ENCODE assay signal across 26 cellular contexts in the genomic region with DNA sequence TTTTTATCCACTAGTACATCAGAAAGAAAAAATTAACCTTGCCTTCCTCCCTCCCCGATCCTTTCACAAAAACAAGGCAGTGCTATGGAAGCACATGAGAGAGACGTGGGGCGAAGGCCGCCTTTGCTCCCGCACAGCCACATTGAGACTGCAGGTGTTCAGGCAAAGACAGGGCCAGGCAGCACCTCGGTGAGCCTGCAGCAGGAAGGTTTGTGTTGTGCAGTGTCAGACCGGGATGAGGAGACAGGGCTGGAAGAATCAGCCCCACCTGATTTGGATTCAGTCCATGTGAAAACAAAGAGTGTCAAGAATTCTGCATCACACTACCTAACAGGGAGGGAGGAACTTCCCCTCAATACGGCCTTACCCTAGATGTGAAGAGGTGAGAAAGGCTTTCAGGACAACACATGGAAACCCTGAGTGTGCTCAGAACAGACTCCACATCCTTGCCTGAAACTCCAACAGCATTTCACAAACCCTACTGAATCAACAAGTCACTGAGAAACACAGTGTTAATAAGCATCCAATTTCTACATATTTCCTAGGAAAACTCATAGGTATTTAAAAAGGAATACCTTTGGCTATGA. TPM values are rescaled to one million over a fixed set of nuclear protein-coding genes. Genes with fewer than 3 reads are reported as not detected.
DNase-seq lines count a peak whose midpoint lies in the region; ATAC-seq and TF ChIP-seq lines count a peak whose summit lies in the region.
"Had no signal": no experiment of that assay in that cellular context is flagged by ENCODE, and none has a peak within 500 bp of the region (broad histone marks: within the 10 kb centered on the region; RNA-seq: fewer than 3 reads in every experiment).

No MANE protein-coding gene starts in this region.

- no peak for TF ChIP-seq POLR2A in sigmoid colon (IDR thresholded peaks at IDR 0.05)

- H3K9me3 Mint-ChIP-seq in activated T-helper 17 cell treated with anti-CD3 and anti-CD28 coated beads, Interleukin-2, amount 50 U/mL, for 72 hours = no peaks in the 10 kb centered on the region
- H3K9me3 Mint-ChIP-seq: activated B cell treated with CpG ODN at 0.5 μM for 24 hours; activated CD4-positive, alpha-beta memory T cell treated with anti-CD3 and anti-CD28 coated beads, Interleukin-2, amount 10 ng/mL, durations not matched to agents 7 days and 5 days; activated naive CD4-positive, alpha-beta T cell treated with anti-CD3 and anti-CD28 coated beads, Interleukin-2, amount 50 U/mL, for 24 hours; GM23338; immature natural killer cell had no signal

- peaks cover 11% of the 10 kb centered on the region for H3K36me3 Mint-ChIP-seq in activated T-helper 17 cell treated with anti-CD3 and anti-CD28 coated beads, Interleukin-2, amount 50 U/mL, for 72 hours (ENCODE audit: low read depth)

- H3K4me3 ChIP-seq in H7 (ENCODE audit: insufficient read depth, low read depth, low read length) = no peak overlapping the region
- no peak overlapping the region for H3K4me3 ChIP-seq in sigmoid colon
- H3K4me3 ChIP-seq: ascending aorta, GM23338, K562, ovary, upper lobe of right lung had no signal

- peak overlapping the region; percentile 56 to 97 (median 96) for H3K27ac ChIP-seq in sigmoid colon
- H3K27ac ChIP-seq: ascending aorta, ovary, upper lobe of right lung had no signal

- H3K9me3 ChIP-seq in sigmoid colon = no peaks in the 10 kb centered on the region
- H3K9me3 ChIP-seq: ascending aorta, ovary, upper lobe of right lung had no signal

- H3K4me1 ChIP-seq in sigmoid colon = peaks cover 0 to 78% (median 69%) of the 10 kb centered on the region in 4 donors
- H3K4me1 ChIP-seq: ascending aorta, upper lobe of right lung had no signal

- 61 to 84% methylated on average over 8 of the region's 8 CpGs for WGBS in sigmoid colon, 2 donors

- TF ChIP-seq EP300 in sigmoid colon (IDR thresholded peaks at IDR 0.05) = no peak

- peak; percentile 49 for ATAC-seq in activated T-helper 17 cell treated with anti-CD3 and anti-CD28 coated beads, Interleukin-2, amount 50 U/mL, for 72 hours (replicated peaks)
- ATAC-seq in GM18498 (IDR thresholded peaks at IDR 0.05; ENCODE audit: unreplicated experiment) (no peak), GM18867 (IDR thresholded peaks at IDR 0.05; ENCODE audit: unreplicated experiment) (no peak)
- ATAC-seq: GM23338, K562, left lobe of liver had no signal

- H3K27ac Mint-ChIP-seq in activated T-helper 17 cell treated with anti-CD3 and anti-CD28 coated beads, Interleukin-2, amount 50 U/mL, for 72 hours = no peak overlapping the region
- H3K27ac Mint-ChIP-seq: activated B cell treated with CpG ODN at 0.5 μM for 24 hours; activated CD4-positive, alpha-beta memory T cell treated with anti-CD3 and anti-CD28 coated beads, Interleukin-2, amount 10 ng/mL, durations not matched to agents 7 days and 5 days; activated naive CD4-positive, alpha-beta T cell treated with anti-CD3 and anti-CD28 coated beads, Interleukin-2, amount 50 U/mL, for 24 hours; GM23338; stimulated activated naive B cell treated with anti-CD40 and anti-IgM and Interleukin-4, amounts not matched to agents 10 μg/mL and 1 μg/mL and 100 μg/mL, for 72 hours had no signal

- peaks cover 14% of the 10 kb centered on the region for H3K4me1 Mint-ChIP-seq in activated T-helper 17 cell treated with anti-CD3 and anti-CD28 coated beads, Interleukin-2, amount 50 U/mL, for 72 hours

- no peak overlapping the region for H3K4me3 Mint-ChIP-seq in activated T-helper 17 cell treated with anti-CD3 and anti-CD28 coated beads, Interleukin-2, amount 50 U/mL, for 72 hours
- H3K4me3 Mint-ChIP-seq: activated B cell treated with CpG ODN at 0.5 μM for 24 hours; activated CD4-positive, alpha-beta memory T cell treated with anti-CD3 and anti-CD28 coated beads, Interleukin-2, amount 10 ng/mL, durations not matched to agents 7 days and 5 days; activated naive CD4-positive, alpha-beta T cell treated with anti-CD3 and anti-CD28 coated beads, Interleukin-2, amount 50 U/mL, for 24 hours; GM23338; stimulated activated naive B cell treated with anti-CD40 and anti-IgM and Interleukin-4, amounts not matched to agents 10 μg/mL and 1 μg/mL and 100 μg/mL, for 72 hours had no signal

- H3K27me3 ChIP-seq in H7 (ENCODE audit: control insufficient read depth, insufficient read depth, low read length) (no peaks in the 10 kb centered on the region), sigmoid colon (no peaks in the 10 kb centered on the region)
- H3K27me3 ChIP-seq: ascending aorta, ovary, upper lobe of right lung had no signal

- H3K36me3 ChIP-seq in H7 (replicated peaks; ENCODE audit: control insufficient read depth, insufficient read depth, low read length) (no peaks in the 10 kb centered on the region), sigmoid colon (no peaks in the 10 kb centered on the region)
- H3K36me3 ChIP-seq: ascending aorta, ovary, upper lobe of right lung had no signal

- intact Hi-C loops in sigmoid colon (cut with DNase I) = loop anchor here (10.0 kb wide), 2 partner anchors 474 to 614 kb away; no protein-coding TSS in a partner anchor

- DNase-seq in NCI-H345 (lab: John Stamatoyannopoulos, UW) (peak; percentile 57), NCI-H345 treated with DMSO at 0.1 percent for 48 hours (lab: John Stamatoyannopoulos, UW; ENCODE audit: unreplicated experiment) (no peak), H7 (peak; percentile 38), sigmoid colon (no peak), HT-29 (ENCODE audit: low spot score) (no peak)
- DNase-seq: activated B cell treated with CpG ODN at 0.5 μM for 24 hours; activated CD4-positive, alpha-beta memory T cell treated with anti-CD3 and anti-CD28 coated beads, Interleukin-2, amount 10 ng/mL, durations not matched to agents 7 days and 5 days; activated CD8-positive, alpha-beta memory T cell treated with anti-CD3 and anti-CD28 coated beads, Interleukin-2, amount 50 U/mL, for 4 hours; hypothalamus; immature natural killer cell; NCI-H1092 treated with DMSO at 0.1 percent for 48 hours; NCI-H2029; NCI-H446; ovary; SIG-M5; stimulated activated naive B cell treated with anti-CD40 and anti-IgM and Interleukin-4, amounts not matched to agents 10 μg/mL and 1 μg/mL and 100 μg/mL, for 72 hours; SW 1271; upper lobe of right lung had no signal

- TF ChIP-seq CTCF in sigmoid colon (IDR thresholded peaks at IDR 0.05) = no peak

- no peaks in the 10 kb centered on the region for H3K27me3 Mint-ChIP-seq in activated T-helper 17 cell treated with anti-CD3 and anti-CD28 coated beads, Interleukin-2, amount 50 U/mL, for 72 hours
- H3K27me3 Mint-ChIP-seq: activated B cell treated with CpG ODN at 0.5 μM for 24 hours; activated CD4-positive, alpha-beta memory T cell treated with anti-CD3 and anti-CD28 coated beads, Interleukin-2, amount 10 ng/mL, durations not matched to agents 7 days and 5 days; activated naive CD4-positive, alpha-beta T cell treated with anti-CD3 and anti-CD28 coated beads, Interleukin-2, amount 50 U/mL, for 24 hours; stimulated activated naive B cell treated with anti-CD40 and anti-IgM and Interleukin-4, amounts not matched to agents 10 μg/mL and 1 μg/mL and 100 μg/mL, for 72 hours had no signal

RNA-seq across cellular contexts. Expression of a gene that starts 59.6 kb away (rescaled TPM):
- 18.1 and 28.5 TPM in 2 replicates for total RNA-seq in H7 (2014; rRNA removed; shearing (Covaris generic))
- 10 to 100 TPM; 34.3 to 52.9 TPM for total RNA-seq in activated T-helper 17 cell treated with anti-CD3 and anti-CD28 coated beads, Interleukin-2, amount 50 U/mL, for 72 hours
- 100 to 1,000 TPM in 3 of 4 donors, 10 to 100 TPM in 1; 77.0 to 196 (median 139) TPM for total RNA-seq in sigmoid colon
- 10 to 100 TPM in 1 of 3 donors, 1 to 10 TPM in 2; 1.8 to 16.4 (median 3.0) TPM for polyA plus RNA-seq in sigmoid colon
- 16.0 and 19.9 TPM in 2 replicates for total RNA-seq in HT-29 (2014; rRNA removed; shearing (Covaris generic))

Comparison
In these comparisons a context has a peak if more than half of its experiments do, and no peak if none do; other contexts are left out.
1. DNase-seq: peak in NCI-H345 (single experiment) and H7 (single experiment); none in NCI-H345 treated with DMSO at 0.1 percent for 48 hours (single experiment), sigmoid colon (single experiment) and HT-29 (single experiment).